ENCODE assay signal across 15 cellular contexts in genomic region chr6:16656451-16656850, GRCh38.
DNase-seq lines count a peak whose midpoint lies in the region; TF ChIP-seq lines count a peak whose summit lies in the region.
"Had no signal": no experiment of that assay in that cellular context is flagged by ENCODE, and none has a peak within 500 bp of the region (broad histone marks: within the 10 kb centered on the region; RNA-seq: fewer than 3 reads in every experiment).

No MANE protein-coding gene starts in this region.

- no peaks in the 10 kb centered on the region for H3K9me3 Mint-ChIP-seq in activated naive CD8-positive, alpha-beta T cell (ENCODE audit: low read depth)
- H3K9me3 Mint-ChIP-seq in activated naive CD8-positive, alpha-beta T cell treated with anti-CD3 and anti-CD28 coated beads for 36 hours: peaks cover 3% of the 10 kb centered on the region
- H3K9me3 Mint-ChIP-seq in CD8-positive, alpha-beta memory T cell: peaks cover 0 to 3% (median 0%) of the 10 kb centered on the region in 5 donors
- peaks cover 3% of the 10 kb centered on the region for H3K9me3 Mint-ChIP-seq in activated CD4-positive, alpha-beta memory T cell treated with anti-CD3 and anti-CD28 coated beads for 36 hours

- H3K9ac ChIP-seq in colonic mucosa (ENCODE audit: low read depth in 2 of 2, low read length in 2 of 2): no peak overlapping the region

- H3K36me3 Mint-ChIP-seq in activated naive CD8-positive, alpha-beta T cell: peaks cover 21% of the 10 kb centered on the region
- peaks cover 37% of the 10 kb centered on the region for H3K36me3 Mint-ChIP-seq in activated naive CD8-positive, alpha-beta T cell treated with anti-CD3 and anti-CD28 coated beads for 36 hours
- H3K36me3 Mint-ChIP-seq in CD8-positive, alpha-beta memory T cell: peaks cover 5 to 22% (median 8%) of the 10 kb centered on the region in 3 donors
- H3K36me3 Mint-ChIP-seq in activated CD4-positive, alpha-beta memory T cell treated with anti-CD3 and anti-CD28 coated beads for 36 hours: peaks cover 33% of the 10 kb centered on the region

- H3K27ac ChIP-seq in CD8-positive, alpha-beta memory T cell (ENCODE audit: low read depth, low read length): no peak overlapping the region
- H3K27ac ChIP-seq in colonic mucosa: no peak overlapping the region
- no peak overlapping the region for H3K27ac ChIP-seq in breast epithelium
- H3K27ac ChIP-seq: SJCRH30 had no signal

- no peaks in the 10 kb centered on the region for H3K27me3 ChIP-seq in CD8-positive, alpha-beta memory T cell (ENCODE audit: insufficient read depth, low read length, poor library complexity, severe bottlenecking)
- H3K27me3 ChIP-seq in colonic mucosa: no peaks in the 10 kb centered on the region
- no peaks in the 10 kb centered on the region for H3K27me3 ChIP-seq in breast epithelium
- H3K27me3 ChIP-seq: BE2C, SJCRH30 had no signal

- no peaks in the 10 kb centered on the region for H3K9me3 ChIP-seq in CD8-positive, alpha-beta memory T cell (ENCODE audit: low read length)
- H3K9me3 ChIP-seq in colonic mucosa: no peaks in the 10 kb centered on the region
- no peaks in the 10 kb centered on the region for H3K9me3 ChIP-seq in breast epithelium
- H3K9me3 ChIP-seq: BE2C, SJCRH30 had no signal

- POLR2A ChIA-PET in CD8-positive, alpha-beta memory T cell (lab: Charles Lee): no interaction called here
- POLR2A ChIA-PET in activated CD4-positive, alpha-beta memory T cell treated with anti-CD3 and anti-CD28 coated beads for 36 hours (lab: Charles Lee): interaction anchor here (4.3 kb wide), 1 partner anchor 42 kb away, joined by 37 read pairs; no protein-coding TSS in a partner anchor

- no peak for TF ChIP-seq POLR2A in breast epithelium (IDR thresholded peaks at IDR 0.05)

- H3K4me3 ChIP-seq in CD8-positive, alpha-beta memory T cell (ENCODE audit: low read length): no peak overlapping the region
- H3K4me3 ChIP-seq in colonic mucosa (no peak overlapping the region), breast epithelium (no peak overlapping the region)
- H3K4me3 ChIP-seq: SJCRH30 had no signal

- TF ChIP-seq CTCF in colonic mucosa (IDR thresholded peaks at IDR 0.05): no peak
- no peak for TF ChIP-seq CTCF in breast epithelium (IDR thresholded peaks at IDR 0.05)

- intact Hi-C loops in activated CD4-positive, alpha-beta memory T cell treated with anti-CD3 and anti-CD28 coated beads for 36 hours (cut with micrococcal nuclease): loop anchor here (2.0 to 5.0 kb wide), 3 partner anchors 16 to 334 kb away; no protein-coding TSS in a partner anchor
- intact Hi-C loops in colonic mucosa (cut with DNase I): no loop called here
- intact Hi-C loops in breast epithelium (cut with DNase I; ENCODE audit: low total_unique reads): no loop called here

- H3K27ac Mint-ChIP-seq in activated naive CD8-positive, alpha-beta T cell: peak overlapping the region; percentile 22
- no peak overlapping the region for H3K27ac Mint-ChIP-seq in activated naive CD8-positive, alpha-beta T cell treated with anti-CD3 and anti-CD28 coated beads for 36 hours
- H3K27ac Mint-ChIP-seq in CD8-positive, alpha-beta memory T cell: peak overlapping the region in 6 of 8 donors; percentile 35 to 75 (median 50)
- peak overlapping the region; percentile 58 for H3K27ac Mint-ChIP-seq in activated CD4-positive, alpha-beta memory T cell treated with anti-CD3 and anti-CD28 coated beads for 36 hours

- H3K4me3 Mint-ChIP-seq in activated naive CD8-positive, alpha-beta T cell: peak overlapping the region; percentile 3
- H3K4me3 Mint-ChIP-seq in activated naive CD8-positive, alpha-beta T cell treated with anti-CD3 and anti-CD28 coated beads for 36 hours: no peak overlapping the region
- peak overlapping the region in 1 of 7 donors; percentile 16 for H3K4me3 Mint-ChIP-seq in CD8-positive, alpha-beta memory T cell
- no peak overlapping the region for H3K4me3 Mint-ChIP-seq in activated CD4-positive, alpha-beta memory T cell treated with anti-CD3 and anti-CD28 coated beads for 36 hours

- H3K27me3 Mint-ChIP-seq in activated naive CD8-positive, alpha-beta T cell: no peaks in the 10 kb centered on the region
- no peaks in the 10 kb centered on the region for H3K27me3 Mint-ChIP-seq in activated naive CD8-positive, alpha-beta T cell treated with anti-CD3 and anti-CD28 coated beads for 36 hours
- H3K27me3 Mint-ChIP-seq in CD8-positive, alpha-beta memory T cell: no peaks in the 10 kb centered on the region
- no peaks in the 10 kb centered on the region for H3K27me3 Mint-ChIP-seq in activated CD4-positive, alpha-beta memory T cell treated with anti-CD3 and anti-CD28 coated beads for 36 hours

- CTCF ChIA-PET in CD8-positive, alpha-beta memory T cell (lab: Charles Lee): no interaction called here
- CTCF ChIA-PET in activated CD4-positive, alpha-beta memory T cell treated with anti-CD3 and anti-CD28 coated beads for 36 hours (lab: Charles Lee): no interaction called here

- DNase-seq in activated naive CD8-positive, alpha-beta T cell treated with anti-CD3 and anti-CD28 coated beads for 36 hours: no peak
- DNase-seq in CD8-positive, alpha-beta memory T cell: no peak
- DNase-seq in activated CD4-positive, alpha-beta memory T cell treated with anti-CD3 and anti-CD28 coated beads for 36 hours: no peak
- DNase-seq in kidney tubule cell (ENCODE audit: low spot score): peak; percentile 65
- DNase-seq in colonic mucosa: no peak
- no peak for DNase-seq in breast epithelium (ENCODE audit: low spot score in 2 of 2)
- DNase-seq: BE2C, Kasumi-1, NCI-H1694, NCI-H2081, NCI-H2171, NCI-H345, NCI-H524 treated with DMSO at 0.1 percent for 48 hours, SJCRH30 had no signal

- peaks cover 75% of the 10 kb centered on the region for H3K4me1 ChIP-seq in CD8-positive, alpha-beta memory T cell (ENCODE audit: insufficient read depth, low read length)
- H3K4me1 ChIP-seq in colonic mucosa: no peaks in the 10 kb centered on the region
- H3K4me1 ChIP-seq in breast epithelium: no peaks in the 10 kb centered on the region
- H3K4me1 ChIP-seq: BE2C, SJCRH30 had no signal

- peaks cover 78% of the 10 kb centered on the region for H3K4me1 Mint-ChIP-seq in activated naive CD8-positive, alpha-beta T cell (ENCODE audit: low read depth)
- peaks cover 53% of the 10 kb centered on the region for H3K4me1 Mint-ChIP-seq in activated naive CD8-positive, alpha-beta T cell treated with anti-CD3 and anti-CD28 coated beads for 36 hours
- peaks cover 74 to 85% (median 84%) of the 10 kb centered on the region in 3 donors for H3K4me1 Mint-ChIP-seq in CD8-positive, alpha-beta memory T cell
- H3K4me1 Mint-ChIP-seq in activated CD4-positive, alpha-beta memory T cell treated with anti-CD3 and anti-CD28 coated beads for 36 hours (ENCODE audit: low read depth): peaks cover 87% of the 10 kb centered on the region

- no peaks in the 10 kb centered on the region for H3K36me3 ChIP-seq in CD8-positive, alpha-beta memory T cell (ENCODE audit: insufficient read depth, low read length)
- H3K36me3 ChIP-seq in colonic mucosa (no peaks in the 10 kb centered on the region), breast epithelium (no peaks in the 10 kb centered on the region)
- H3K36me3 ChIP-seq: BE2C, SJCRH30 had no signal
